10 cellular contexts compared by ENCODE assay signal in genomic region chr22:41481131-41481830, GRCh38. TPM values are rescaled to one million over a fixed set of nuclear protein-coding genes. Genes with fewer than 3 reads are reported as not detected.
A peak's percentile ranks its signal among the peaks of the same experiment; 100 is the strongest.
DNase-seq lines count a peak whose midpoint lies in the region; ATAC-seq and TF ChIP-seq lines count a peak whose summit lies in the region.
"Had no signal": no experiment of that assay in that cellular context is flagged by ENCODE, and none has a peak within 500 bp of the region (broad histone marks: within the 10 kb centered on the region; RNA-seq: fewer than 3 reads in every experiment).

No MANE protein-coding gene starts in this region.

- no peak for TF ChIP-seq CTCF in AG10803 (conservative IDR thresholded peaks at IDR 0.05; ENCODE audit: low read length)
- TF ChIP-seq CTCF in Panc1 (IDR thresholded peaks at IDR 0.05) = no peak
- TF ChIP-seq CTCF in gastroesophageal sphincter (IDR thresholded peaks at IDR 0.05) = no peak
- no peak for TF ChIP-seq CTCF in osteoblast (IDR thresholded peaks at IDR 0.05; ENCODE audit: extremely low read depth, low read depth, low read length)
- TF ChIP-seq CTCF in omental fat pad (IDR thresholded peaks at IDR 0.05) = no peak

- BruUV-seq in Panc1 (replicated peaks; lab: Mats Ljungman, UMichigan) = TSS peak; percentile 32

- H3K27me3 ChIP-seq in Panc1 (ENCODE audit: control insufficient read depth, insufficient read depth, low read length) (no peaks in the 10 kb centered on the region), gastroesophageal sphincter (no peaks in the 10 kb centered on the region), osteoblast (ENCODE audit: insufficient read depth, low read length) (no peaks in the 10 kb centered on the region)

- 45 to 70% methylated on average over 3 to 10 of the region's 15 CpGs for WGBS in gastroesophageal sphincter (ENCODE audit: low coverage in 1 of 2), 2 donors

- H3K79me2 ChIP-seq in osteoblast (ENCODE audit: insufficient read depth, low read length) = peaks cover 73% of the 10 kb centered on the region

- H3K4me3 Mint-ChIP-seq in activated naive CD8-positive, alpha-beta T cell treated with anti-CD3 and anti-CD28 coated beads for 36 hours = no peak overlapping the region
- H3K4me3 Mint-ChIP-seq: CD4-positive, CD25-positive, alpha-beta regulatory T cell had no signal

- no peak overlapping the region for H3K27ac Mint-ChIP-seq in activated naive CD8-positive, alpha-beta T cell treated with anti-CD3 and anti-CD28 coated beads for 36 hours
- H3K27ac Mint-ChIP-seq: CD4-positive, CD25-positive, alpha-beta regulatory T cell had no signal

- H3K27me3 Mint-ChIP-seq in activated naive CD8-positive, alpha-beta T cell treated with anti-CD3 and anti-CD28 coated beads for 36 hours = no peaks in the 10 kb centered on the region
- H3K27me3 Mint-ChIP-seq: CD4-positive, CD25-positive, alpha-beta regulatory T cell had no signal

- POLR2A ChIA-PET in Panc1 (lab: Charles Lee) = no interaction called here

- no peak for TF ChIP-seq EP300 in gastroesophageal sphincter (IDR thresholded peaks at IDR 0.05)

- peaks cover 31% of the 10 kb centered on the region for H3K4me1 Mint-ChIP-seq in activated naive CD8-positive, alpha-beta T cell treated with anti-CD3 and anti-CD28 coated beads for 36 hours

- H4K20me1 ChIP-seq in osteoblast (ENCODE audit: insufficient read depth, low read length) = peaks cover 57% of the 10 kb centered on the region

- DNase-seq in AG10803 (ENCODE audit: low read depth) (peak; percentile 57), Panc1 (ENCODE audit: low read depth, low spot score) (peak; percentile 4), osteoblast (ENCODE audit: insufficient read length, low spot score, missing footprints) (no peak), inferior parietal cortex (ENCODE audit: extremely low spot score) (no peak), NCI-H128 (lab: John Stamatoyannopoulos, UW; ENCODE audit: unreplicated experiment) (no peak), omental fat pad (ENCODE audit: low spot score) (no peak)
- no peak for DNase-seq in activated naive CD8-positive, alpha-beta T cell treated with anti-CD3 and anti-CD28 coated beads for 36 hours
- DNase-seq: CD4-positive, CD25-positive, alpha-beta regulatory T cell; NCI-H69 had no signal

- ATAC-seq in Panc1 = 0 out of 2 replicates have a peak, but pooled peaks have one; percentile 27
- no peak for ATAC-seq in gastroesophageal sphincter
- ATAC-seq in omental fat pad (ENCODE audit: low FRiP score) = no peak

- CTCF ChIA-PET in Panc1 (lab: Charles Lee) = no interaction called here

- H3K4me3 ChIP-seq in AG10803 (ENCODE audit: low read length) = no peak overlapping the region
- no peak overlapping the region for H3K4me3 ChIP-seq in Panc1 (ENCODE audit: low read depth in 2 of 2, low read length in 2 of 2)
- no peak overlapping the region for H3K4me3 ChIP-seq in gastroesophageal sphincter
- H3K4me3 ChIP-seq in osteoblast (ENCODE audit: insufficient read depth, low read length) = peak overlapping the region; percentile 27

- H3K36me3 ChIP-seq in Panc1 (ENCODE audit: control insufficient read depth, insufficient read depth, low read length) (no peaks in the 10 kb centered on the region), gastroesophageal sphincter (peaks cover 0 to 9% of the 10 kb centered on the region in 2 donors), osteoblast (ENCODE audit: insufficient read depth, low read length) (no peaks in the 10 kb centered on the region)

- no peaks in the 10 kb centered on the region for H3K9me3 Mint-ChIP-seq in activated naive CD8-positive, alpha-beta T cell treated with anti-CD3 and anti-CD28 coated beads for 36 hours
- H3K9me3 Mint-ChIP-seq: CD4-positive, CD25-positive, alpha-beta regulatory T cell had no signal

- no peak overlapping the region for H2AFZ ChIP-seq in osteoblast (ENCODE audit: low read length)

- H3K36me3 Mint-ChIP-seq in activated naive CD8-positive, alpha-beta T cell treated with anti-CD3 and anti-CD28 coated beads for 36 hours = peaks cover 2% of the 10 kb centered on the region
- H3K36me3 Mint-ChIP-seq: CD4-positive, CD25-positive, alpha-beta regulatory T cell had no signal

- intact Hi-C loops in Panc1 (cut with micrococcal nuclease; ENCODE audit: unreplicated experiment) = no loop called here

- H3K4me1 ChIP-seq in Panc1 (ENCODE audit: control insufficient read depth, insufficient read depth, low read length) (peaks cover 37% of the 10 kb centered on the region), gastroesophageal sphincter (peaks cover 18 to 97% (median 56%) of the 10 kb centered on the region in 3 donors), osteoblast (ENCODE audit: insufficient read depth, low read length) (peaks cover 53% of the 10 kb centered on the region)

- H3K4me2 ChIP-seq in osteoblast (ENCODE audit: insufficient read depth, low read length) = peak overlapping the region; percentile 61

- H3K9me3 ChIP-seq in Panc1 (ENCODE audit: control insufficient read depth, insufficient read depth, low read depth, low read length) (no peaks in the 10 kb centered on the region), gastroesophageal sphincter (no peaks in the 10 kb centered on the region), osteoblast (ENCODE audit: low read depth, low read length) (no peaks in the 10 kb centered on the region)

- no peak overlapping the region for H3K27ac ChIP-seq in Panc1 (ENCODE audit: low read length)
- peak overlapping the region; percentile 80 to 89 (median 86) for H3K27ac ChIP-seq in gastroesophageal sphincter
- H3K27ac ChIP-seq in osteoblast (ENCODE audit: low read depth, low read length) = peak overlapping the region; percentile 85

- TF ChIP-seq POLR2A in gastroesophageal sphincter (IDR thresholded peaks at IDR 0.05) = no peak

- in situ Hi-C loops in Panc1 (cut with HindIII; ENCODE audit: low pct_unique_long_range_greater_than_20kb, low sequenced_read_pairs) = no loop called here

RNA-seq across cellular contexts. Expression of gene ACO2, which starts 12.4 kb away (rescaled TPM):
- 71.5 TPM for total RNA-seq in Panc1 (2021; ENCODE audit: unreplicated experiment)
- 96.4 TPM for polyA plus RNA-seq in Panc1 (2012; ENCODE audit: insufficient read length)
- 100 to 1,000 TPM; 115 to 227 (median 132) TPM for total RNA-seq in gastroesophageal sphincter
- 57.9 and 60.4 TPM in 2 replicates for total RNA-seq in osteoblast
- total RNA-seq in activated naive CD8-positive, alpha-beta T cell treated with anti-CD3 and anti-CD28 coated beads for 36 hours = 100 to 1,000 TPM; 107 to 109 TPM
- total RNA-seq in omental fat pad = 100 to 1,000 TPM; 118 to 151 (median 131) TPM

RNA-seq across cellular contexts. Expression of gene PHF5A, which starts 12.8 kb away (rescaled TPM):
- total RNA-seq in Panc1 (2021; ENCODE audit: unreplicated experiment) (34.9 TPM), gastroesophageal sphincter (10 to 100 TPM; 26.7 to 44.5 (median 39.2) TPM), osteoblast (27.7 and 38.4 TPM in 2 replicates), omental fat pad (10 to 100 TPM; 35.2 to 46.8 (median 42.3) TPM)
- 30.7 TPM for polyA plus RNA-seq in Panc1 (2012; ENCODE audit: insufficient read length)
- total RNA-seq in activated naive CD8-positive, alpha-beta T cell treated with anti-CD3 and anti-CD28 coated beads for 36 hours = 100 to 1,000 TPM; 114 to 117 TPM

RNA-seq across cellular contexts. Expression of gene TOB2, which starts 34.7 kb away (rescaled TPM):
- total RNA-seq in Panc1 (2021; ENCODE audit: unreplicated experiment) = 43.6 TPM
- 57.2 TPM for polyA plus RNA-seq in Panc1 (2012; ENCODE audit: insufficient read length)
- 100 to 1,000 TPM in 1 of 4 donors, 10 to 100 TPM in 3; 59.3 to 163 (median 84.1) TPM for total RNA-seq in gastroesophageal sphincter
- 28.0 and 29.0 TPM in 2 replicates for total RNA-seq in osteoblast
- 10 to 100 TPM; 33.9 to 34.8 TPM for total RNA-seq in activated naive CD8-positive, alpha-beta T cell treated with anti-CD3 and anti-CD28 coated beads for 36 hours
- 100 to 1,000 TPM in 1 of 4 donors, 10 to 100 TPM in 3; 59.4 to 111 (median 64.1) TPM for total RNA-seq in omental fat pad

Comparison
In these comparisons a context has a peak if more than half of its experiments do, and no peak if none do; other contexts are left out.
1. DNase-seq: peak in AG10803 (single experiment) and Panc1 (single experiment); none in osteoblast (single experiment), activated naive CD8-positive, alpha-beta T cell treated with anti-CD3 and anti-CD28 coated beads for 36 hours (single experiment), inferior parietal cortex (single experiment), NCI-H128 (single experiment) and omental fat pad (single experiment).